8 cellular contexts compared by ENCODE assay signal in genomic region chr17:752002-752619, GRCh38. TPM values are rescaled to one million over a fixed set of nuclear protein-coding genes. Genes with fewer than 3 reads are reported as not detected.
DNase-seq lines count a peak whose midpoint lies in the region; ATAC-seq and TF ChIP-seq lines count a peak whose summit lies in the region.

Gene GEMIN4, minus strand, starts transcription at chr17:752264. Its CDS starts 122 bp downstream, at chr17:752142.

- H2BK5ac ChIP-seq in IMR-90 (ENCODE audit: low read depth, low read length, poor library complexity, severe bottlenecking): peak within 1 kb of the TSS; percentile 57

- peak within 1 kb of the TSS; percentile 98 for H2AK9ac ChIP-seq in IMR-90 (replicated peaks; ENCODE audit: low read depth, low read length, poor library complexity)

- H3K23ac ChIP-seq in IMR-90 (ENCODE audit: low read depth, low read length): peak within 1 kb of the TSS; percentile 82

- 0% methylated on average over 43 of the region's 87 CpGs; no CpG with 5 or more reads in 1 of the 2 experiments for WGBS in IMR-90 (ENCODE audit: extremely low coverage in 2 of 2, insufficient read length in 1 of 2), 2 experiments

- DNase-seq in DMS79 (lab: John Stamatoyannopoulos, UW) (peak; percentile 51), IMR-90 (peak; percentile 81), activated T-helper 1 cell treated with Interleukin-2 at 50 U/mL for 16 hours (ENCODE audit: low read depth) (peak; percentile 98), fibroblast of gingiva (ENCODE audit: low read depth) (peak; percentile 79), naive B cell (peak; percentile 99)
- DNase-seq in stimulated activated effector memory CD8-positive, alpha-beta T cell treated with anti-CD3 and anti-CD28 coated beads, Interleukin-12 subunit alpha, Interleukin-12 subunit beta, amount 100 ng/mL, for 72 hours (ENCODE audit: low spot score in 2 of 2): peak; percentile 100

- peak within 1 kb of the TSS; percentile 95 for H3K14ac ChIP-seq in IMR-90 (replicated peaks; ENCODE audit: low read depth, low read length)

- ATAC-seq in GM21528 (IDR thresholded peaks at IDR 0.05; ENCODE audit: low FRiP score, unreplicated experiment): peak; percentile 81
- ATAC-seq in IMR-90 (ENCODE audit: low read depth): peak; percentile 88
- peak; percentile 78 to 79 for ATAC-seq in naive B cell (ENCODE audit: low read depth in 2 of 2)
- ATAC-seq in stimulated activated effector memory CD8-positive, alpha-beta T cell treated with anti-CD3 and anti-CD28 coated beads, Interleukin-12 subunit alpha, Interleukin-12 subunit beta, amount 100 ng/mL, for 72 hours: peak; percentile 94

- H4K8ac ChIP-seq in IMR-90 (ENCODE audit: low read depth in 2 of 2, low read length in 2 of 2): peak within 1 kb of the TSS; percentile 95 to 96

- H3K56ac ChIP-seq in IMR-90 (ENCODE audit: extremely low read depth, insufficient read depth, low read length): no peak within 1 kb of the TSS; the same call in none of the 2 replicates

- H2BK120ac ChIP-seq in IMR-90 (ENCODE audit: low read depth, low read length): peak within 1 kb of the TSS; percentile 13

- H2AFZ ChIP-seq in IMR-90 (replicated peaks; ENCODE audit: low read length, poor library complexity): peak within 1 kb of the TSS; percentile 99

- dilution Hi-C loops in IMR-90 (cut with HindIII; ENCODE audit: low sequenced_read_pairs, unreplicated experiment): no loop called here

- no peak within 1 kb of the TSS for H2BK20ac ChIP-seq in IMR-90 (ENCODE audit: low read depth, low read length)

- H3K36me3 ChIP-seq in IMR-90 (ENCODE audit: control insufficient read depth, insufficient read depth, low read length): peaks cover 17% of the 10 kb centered on the region

- H3K4me1 ChIP-seq in IMR-90 (ENCODE audit: control insufficient read depth, insufficient read depth, low read length): peaks cover 10% of the 10 kb centered on the region

- H3K4me1 Mint-ChIP-seq in naive B cell: peaks cover 37 to 41% (median 38%) of the 10 kb centered on the region in 3 donors
- H3K4me1 Mint-ChIP-seq in stimulated activated effector memory CD8-positive, alpha-beta T cell treated with anti-CD3 and anti-CD28 coated beads, Interleukin-12 subunit alpha, Interleukin-12 subunit beta, amount 100 ng/mL, for 72 hours: peaks cover 44% of the 10 kb centered on the region

- intact Hi-C loops in IMR-90 (cut with micrococcal nuclease): no loop called here

- peak; percentile 54 for TF ChIP-seq RAD21 in IMR-90 (IDR thresholded peaks at IDR 0.05; ENCODE audit: low read length)

- in situ Hi-C loops in IMR-90 (cut with MboI; ENCODE audit: low sequenced_read_pairs): no loop called here

- H2AK5ac ChIP-seq in IMR-90 (ENCODE audit: low read depth, low read length): peak within 1 kb of the TSS; percentile 59

- peaks cover 17% of the 10 kb centered on the region for H3K9me1 ChIP-seq in IMR-90 (ENCODE audit: insufficient read depth, low read length)

- H4K5ac ChIP-seq in IMR-90 (ENCODE audit: low read depth, low read length): peak within 1 kb of the TSS; percentile 80

- POLR2A ChIA-PET in IMR-90 (lab: Charles Lee; ENCODE audit: unreplicated experiment): no interaction called here

- H3K9ac ChIP-seq in IMR-90 (ENCODE audit: low read depth, low read length): peak within 1 kb of the TSS; percentile 84

- H4K20me1 ChIP-seq in IMR-90 (ENCODE audit: insufficient read depth, low read length): peaks cover 7% of the 10 kb centered on the region; the same call in 1 of the 2 replicates

- peak; percentile 92 for TF ChIP-seq CTCF in IMR-90 (conservative IDR thresholded peaks at IDR 0.05; ENCODE audit: low read depth, low read length)

- peak within 1 kb of the TSS; percentile 88 for H3K4me3 ChIP-seq in IMR-90 (ENCODE audit: insufficient read depth, low read depth, low read length)

- H4K91ac ChIP-seq in IMR-90 (ENCODE audit: insufficient read depth, low read depth, low read length): peak within 1 kb of the TSS; percentile 70

- H3K36me3 Mint-ChIP-seq in naive B cell: no peaks in the 10 kb centered on the region
- H3K36me3 Mint-ChIP-seq in stimulated activated effector memory CD8-positive, alpha-beta T cell treated with anti-CD3 and anti-CD28 coated beads, Interleukin-12 subunit alpha, Interleukin-12 subunit beta, amount 100 ng/mL, for 72 hours: peaks cover 47% of the 10 kb centered on the region

- H3K27ac ChIP-seq in IMR-90 (ENCODE audit: insufficient read depth, low read length): peak within 1 kb of the TSS; percentile 57

- peak within 1 kb of the TSS; percentile 91 to 97 (median 96) for H3K4me3 Mint-ChIP-seq in naive B cell
- peak within 1 kb of the TSS; percentile 96 for H3K4me3 Mint-ChIP-seq in stimulated activated effector memory CD8-positive, alpha-beta T cell treated with anti-CD3 and anti-CD28 coated beads, Interleukin-12 subunit alpha, Interleukin-12 subunit beta, amount 100 ng/mL, for 72 hours

- no peaks in the 10 kb centered on the region for H3K27me3 ChIP-seq in IMR-90 (ENCODE audit: control insufficient read depth, insufficient read depth, low read length)

- no peak within 1 kb of the TSS for H2BK15ac ChIP-seq in IMR-90 (ENCODE audit: low read depth, low read length)

- CTCF ChIA-PET in IMR-90 (lab: Yijun Ruan, JAX): interaction anchor here (0.7 to 1.3 kb wide), 2 partner anchors 13 to 245 kb away, joined by 3 to 4 read pairs; partner anchors contain the start of gene TIMM22

- peak within 1 kb of the TSS; percentile 32; the same call in 1 of the 2 replicates for H3K18ac ChIP-seq in IMR-90 (ENCODE audit: low read depth, low read length)

- no peaks in the 10 kb centered on the region for H3K27me3 Mint-ChIP-seq in naive B cell

- no peaks in the 10 kb centered on the region for H3K9me3 ChIP-seq in IMR-90 (ENCODE audit: control insufficient read depth, insufficient read depth, low read length)

- no peaks in the 10 kb centered on the region for H3K9me3 Mint-ChIP-seq in naive B cell
- H3K9me3 Mint-ChIP-seq in stimulated activated effector memory CD8-positive, alpha-beta T cell treated with anti-CD3 and anti-CD28 coated beads, Interleukin-12 subunit alpha, Interleukin-12 subunit beta, amount 100 ng/mL, for 72 hours: no peaks in the 10 kb centered on the region

- no TSS peak for BruUV-seq in IMR-90 (replicated peaks; lab: Mats Ljungman, UMichigan)

- peak; percentile 70 for TF ChIP-seq POLR2A in IMR-90 (IDR thresholded peaks at IDR 0.05; ENCODE audit: low read depth, low read length)

- peak within 1 kb of the TSS; percentile 96 to 100 (median 98) for H3K27ac Mint-ChIP-seq in naive B cell
- peak within 1 kb of the TSS; percentile 96 for H3K27ac Mint-ChIP-seq in stimulated activated effector memory CD8-positive, alpha-beta T cell treated with anti-CD3 and anti-CD28 coated beads, Interleukin-12 subunit alpha, Interleukin-12 subunit beta, amount 100 ng/mL, for 72 hours

- H3K79me1 ChIP-seq in IMR-90 (ENCODE audit: low read depth in 1 of 2, low read length in 2 of 2): peaks cover 23 to 43% of the 10 kb centered on the region in 2 experiments

- H3K4me2 ChIP-seq in IMR-90 (ENCODE audit: low read depth, low read length): peak within 1 kb of the TSS; percentile 98

- H3K4ac ChIP-seq in IMR-90 (ENCODE audit: low read depth, low read length): peak within 1 kb of the TSS; percentile 91

TF ChIP-seq in IMR-90, 13 proteins besides CTCF, POLR2A, EP300 and RAD21:
- TF ChIP-seq MXI1 (IDR thresholded peaks at IDR 0.05; ENCODE audit: borderline replicate concordance, low read depth, low read length) (peak; percentile 47; the same call in 1 of the 2 replicates), SMC3 (IDR thresholded peaks at IDR 0.05; ENCODE audit: low read depth, low read length) (peak; percentile 56), MAZ (IDR thresholded peaks at IDR 0.05; ENCODE audit: borderline replicate concordance, low read depth, low read length) (0 out of 2 replicates have a peak, but pooled peaks have one; percentile 73), CHD1 (IDR thresholded peaks at IDR 0.05; ENCODE audit: low read depth, low read length) (no peak)

TF ChIP-seq in PFSK-1, 5 proteins besides CTCF, POLR2A, EP300 and RAD21:
- TF ChIP-seq POLR2AphosphoS5 (IDR thresholded peaks at IDR 0.05; ENCODE audit: low read depth, low read length) (peak; percentile 80), TAF1 (IDR thresholded peaks at IDR 0.05; ENCODE audit: borderline replicate concordance, insufficient read depth, low read length) (0 out of 2 replicates have a peak, but pooled peaks have one; percentile 73), FOXP2 (optimal IDR thresholded peaks at IDR 0.05; ENCODE audit: borderline replicate concordance, extremely low read depth, extremely low read length, insufficient read depth) (peak; percentile 95), REST (IDR thresholded peaks at IDR 0.05; ENCODE audit: insufficient read depth in 1 of 2, low read depth in 2 of 2, low read length in 2 of 2) (0 out of 4 replicates have a peak, but pooled peaks of 1 of the 2 experiments have one; percentile 30), SIN3A (IDR thresholded peaks at IDR 0.05; ENCODE audit: borderline replicate concordance, insufficient read depth, low read length) (no peak)
TF ChIP-seq in PFSK-1: peak in this region for 4.

RNA-seq across cellular contexts. Expression of gene GEMIN4, which starts in this region (rescaled TPM):
- total RNA-seq in IMR-90 (2012; rRNA removed): 13.9 and 16.5 TPM in 2 replicates
- 18.3 and 20.4 TPM in 2 replicates for polyA plus RNA-seq in IMR-90 (2012; rRNA removed)
- 13.6 and 16.5 TPM in 2 replicates for polyA plus RNA-seq in IMR-90 (2012; cell fraction: cytosol; rRNA removed)
- 29.9 and 42.3 TPM in 2 replicates for polyA plus RNA-seq in IMR-90 (2012; cell fraction: nucleus; rRNA removed; ENCODE audit: low replicate concordance)
- 36.2 TPM for polyA plus RNA-seq in PFSK-1 (2012; ENCODE audit: insufficient read length, low read depth)
- polyA plus RNA-seq in naive B cell (ENCODE audit: low read depth in 6 of 6): 10 to 100 TPM; 22.8 to 37.8 (median 26.2) TPM

Comparison
In these comparisons a context has a peak if more than half of its experiments do, and no peak if none do; other contexts are left out.
1. Peak in every context shown above with its lines: DNase-seq, ATAC-seq, H3K4me3 ChIP-seq and H3K27ac ChIP-seq.